ENCODE assay signal across 8 cellular contexts in genomic region chr2:159118115-159118858, GRCh38.
DNase-seq lines count a peak whose midpoint lies in the region; ATAC-seq and TF ChIP-seq lines count a peak whose summit lies in the region.

No MANE protein-coding gene starts in this region.

- H3K9me3 ChIP-seq in AG04450 (ENCODE audit: control insufficient read depth, insufficient read depth, low read length): no peaks in the 10 kb centered on the region; the same call in none of the 2 replicates

- H3K4me3 ChIP-seq in AG04450 (ENCODE audit: low read depth, low read length) (no peak overlapping the region), cardiac fibroblast (replicated peaks in 1 of 2; ENCODE audit: low read depth in 2 of 2, low read length in 2 of 2) (no peak overlapping the region)

- POLR2A ChIA-PET in AG04450 (lab: Yijun Ruan, JAX) (interaction anchor here (0.5 to 1.0 kb wide), 3 partner anchors 91 to 150 kb away, joined by 3 to 6 read pairs (median 4); partner anchors contain the start of gene TANC1), WTC11 (lab: Charles Lee) (interaction anchor here (0.6 kb wide), 1 partner anchor 18 kb away, joined by 3 read pairs; no protein-coding TSS in a partner anchor)

- CTCF ChIA-PET in AG04450 (lab: Charles Lee): interaction anchor here (0.5 to 2.8 kb wide), 99 partner anchors 8 to 638 kb away, joined by 3 to 94 read pairs (median 5); partner anchors contain the start of gene TANC1
- CTCF ChIA-PET in WTC11 (lab: Charles Lee): interaction anchor here (0.6 to 3.4 kb wide), 65 partner anchors 9 to 596 kb away, joined by 3 to 59 read pairs (median 4); partner anchors contain the start of gene TANC1

- TF ChIP-seq CTCF in AG04450 (IDR thresholded peaks at IDR 0.05; ENCODE audit: low read depth, low read length) (peak; percentile 92), WTC11 (IDR thresholded peaks at IDR 0.05) (peak; percentile 85), cardiac fibroblast (IDR thresholded peaks at IDR 0.05; ENCODE audit: low read depth, low read length) (peak; percentile 86)

- no peaks in the 10 kb centered on the region for H3K27me3 ChIP-seq in AG04450 (ENCODE audit: control insufficient read depth, insufficient read depth, low read length)

- ATAC-seq in GM18520 (IDR thresholded peaks at IDR 0.05; ENCODE audit: unreplicated experiment) (peak; percentile 72), HG03045 (IDR thresholded peaks at IDR 0.05; ENCODE audit: unreplicated experiment) (peak; percentile 84), WTC11 (peak; percentile 97)

- peak; percentile 77 for DNase-seq in AG04450 (ENCODE audit: low read depth, low spot score)
- peak; percentile 58 for DNase-seq in NCI-H2171 (lab: John Stamatoyannopoulos, UW)
- DNase-seq in WTC11 (ENCODE audit: low spot score): peak; percentile 91
- peak; percentile 91 to 92 for DNase-seq in cardiac fibroblast (ENCODE audit: low read depth in 2 of 2)
- DNase-seq in kidney glomerular epithelial cell (lab: John Stamatoyannopoulos, UW): peak; percentile 77
- peak; percentile 75 for DNase-seq in stimulated activated CD4-positive, alpha-beta T cell treated with anti-CD3 and anti-CD28 coated beads, Interleukin-4, amount 100 ng/mL, for 1 hour

- no peak overlapping the region for H3K27ac ChIP-seq in AG04450 (ENCODE audit: low read depth, low read length)

- H3K4me3 Mint-ChIP-seq in WTC11: no peak overlapping the region

- no peaks in the 10 kb centered on the region for H3K27me3 Mint-ChIP-seq in WTC11 (ENCODE audit: low read depth)

- peaks cover 5% of the 10 kb centered on the region; the same call in 1 of the 2 replicates for H3K4me1 Mint-ChIP-seq in WTC11

- H3K36me3 Mint-ChIP-seq in WTC11: no peaks in the 10 kb centered on the region; the same call in 1 of the 2 replicates

- H3K27ac Mint-ChIP-seq in WTC11: no peak overlapping the region

- H3K9me3 Mint-ChIP-seq in WTC11: 0 out of 2 replicates have a peak, but pooled peaks cover 3% of the 10 kb centered on the region

TF ChIP-seq in WTC11, 78 proteins besides CTCF, POLR2A, EP300 and RAD21:
- TF ChIP-seq, protein P1, sequence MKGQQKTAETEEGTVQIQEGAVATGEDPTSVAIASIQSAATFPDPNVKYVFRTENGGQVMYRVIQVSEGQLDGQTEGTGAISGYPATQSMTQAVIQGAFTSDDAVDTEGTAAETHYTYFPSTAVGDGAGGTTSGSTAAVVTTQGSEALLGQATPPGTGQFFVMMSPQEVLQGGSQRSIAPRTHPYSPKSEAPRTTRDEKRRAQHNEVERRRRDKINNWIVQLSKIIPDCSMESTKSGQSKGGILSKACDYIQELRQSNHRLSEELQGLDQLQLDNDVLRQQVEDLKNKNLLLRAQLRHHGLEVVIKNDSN (CRISPR knock-in tag; IDR thresholded peaks at IDR 0.05): no peak
- TF ChIP-seq ESRRA (CRISPR knock-in tag; IDR thresholded peaks at IDR 0.05; ENCODE audit: borderline replicate concordance): no peak
- no peak for TF ChIP-seq NFYB (CRISPR knock-in tag; conservative IDR thresholded peaks at IDR 0.05; ENCODE audit: low read depth)
- TF ChIP-seq ZNF317 (CRISPR knock-in tag; IDR thresholded peaks at IDR 0.05; ENCODE audit: borderline replicate concordance, low read depth): no peak
- no peak for TF ChIP-seq ZNF396 (CRISPR knock-in tag; IDR thresholded peaks at IDR 0.05; ENCODE audit: borderline replicate concordance)
- TF ChIP-seq E2F5 (CRISPR knock-in tag; IDR thresholded peaks at IDR 0.05): no peak
- no peak for TF ChIP-seq KAT7 (CRISPR knock-in tag; IDR thresholded peaks at IDR 0.05; ENCODE audit: borderline replicate concordance)
- TF ChIP-seq TCF7 (CRISPR knock-in tag; IDR thresholded peaks at IDR 0.05; ENCODE audit: low read depth): no peak
- TF ChIP-seq, protein P2, sequence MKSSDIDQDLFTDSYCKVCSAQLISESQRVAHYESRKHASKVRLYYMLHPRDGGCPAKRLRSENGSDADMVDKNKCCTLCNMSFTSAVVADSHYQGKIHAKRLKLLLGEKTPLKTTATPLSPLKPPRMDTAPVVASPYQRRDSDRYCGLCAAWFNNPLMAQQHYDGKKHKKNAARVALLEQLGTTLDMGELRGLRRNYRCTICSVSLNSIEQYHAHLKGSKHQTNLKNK (CRISPR knock-in tag; IDR thresholded peaks at IDR 0.05): no peak
- TF ChIP-seq, protein P3, sequence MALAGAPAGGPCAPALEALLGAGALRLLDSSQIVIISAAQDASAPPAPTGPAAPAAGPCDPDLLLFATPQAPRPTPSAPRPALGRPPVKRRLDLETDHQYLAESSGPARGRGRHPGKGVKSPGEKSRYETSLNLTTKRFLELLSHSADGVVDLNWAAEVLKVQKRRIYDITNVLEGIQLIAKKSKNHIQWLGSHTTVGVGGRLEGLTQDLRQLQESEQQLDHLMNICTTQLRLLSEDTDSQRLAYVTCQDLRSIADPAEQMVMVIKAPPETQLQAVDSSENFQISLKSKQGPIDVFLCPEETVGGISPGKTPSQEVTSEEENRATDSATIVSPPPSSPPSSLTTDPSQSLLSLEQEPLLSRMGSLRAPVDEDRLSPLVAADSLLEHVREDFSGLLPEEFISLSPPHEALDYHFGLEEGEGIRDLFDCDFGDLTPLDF (CRISPR knock-in tag; IDR thresholded peaks at IDR 0.05): no peak
- no peak for TF ChIP-seq PRRX2 (CRISPR knock-in tag; IDR thresholded peaks at IDR 0.05)
- TF ChIP-seq NFATC4 (CRISPR knock-in tag; IDR thresholded peaks at IDR 0.05): no peak
- no peak for TF ChIP-seq CDX4 (CRISPR knock-in tag; IDR thresholded peaks at IDR 0.05; ENCODE audit: borderline replicate concordance)
- no peak for TF ChIP-seq IRF2 (CRISPR knock-in tag; IDR thresholded peaks at IDR 0.05; ENCODE audit: borderline replicate concordance, low read depth)
